ENCODE assay signal across 1 cellular context in the genomic region with DNA sequence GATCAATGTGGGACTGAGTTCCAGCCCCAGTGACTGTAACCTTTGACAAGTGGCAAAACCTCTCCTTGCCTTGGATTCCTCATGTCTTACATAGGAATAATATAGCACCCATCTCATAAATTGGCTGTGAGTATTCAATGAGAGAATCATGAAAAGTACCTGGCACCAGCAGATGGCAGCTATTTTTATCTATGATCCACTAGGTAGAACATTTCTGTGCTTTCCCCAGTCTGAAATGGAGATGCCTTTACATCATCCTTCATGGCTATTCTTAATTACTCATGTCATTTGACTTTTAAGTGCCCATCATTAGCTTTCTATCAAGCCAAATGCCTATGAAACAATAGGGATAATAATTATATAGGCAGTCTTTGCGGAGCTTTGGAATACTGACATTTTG.
TF ChIP-seq lines count a peak whose summit lies in the region.

No MANE protein-coding gene starts in this region.

TF ChIP-seq in HCT116, 20 proteins besides CTCF, POLR2A, EP300 and RAD21:
- TF ChIP-seq, protein P1, sequence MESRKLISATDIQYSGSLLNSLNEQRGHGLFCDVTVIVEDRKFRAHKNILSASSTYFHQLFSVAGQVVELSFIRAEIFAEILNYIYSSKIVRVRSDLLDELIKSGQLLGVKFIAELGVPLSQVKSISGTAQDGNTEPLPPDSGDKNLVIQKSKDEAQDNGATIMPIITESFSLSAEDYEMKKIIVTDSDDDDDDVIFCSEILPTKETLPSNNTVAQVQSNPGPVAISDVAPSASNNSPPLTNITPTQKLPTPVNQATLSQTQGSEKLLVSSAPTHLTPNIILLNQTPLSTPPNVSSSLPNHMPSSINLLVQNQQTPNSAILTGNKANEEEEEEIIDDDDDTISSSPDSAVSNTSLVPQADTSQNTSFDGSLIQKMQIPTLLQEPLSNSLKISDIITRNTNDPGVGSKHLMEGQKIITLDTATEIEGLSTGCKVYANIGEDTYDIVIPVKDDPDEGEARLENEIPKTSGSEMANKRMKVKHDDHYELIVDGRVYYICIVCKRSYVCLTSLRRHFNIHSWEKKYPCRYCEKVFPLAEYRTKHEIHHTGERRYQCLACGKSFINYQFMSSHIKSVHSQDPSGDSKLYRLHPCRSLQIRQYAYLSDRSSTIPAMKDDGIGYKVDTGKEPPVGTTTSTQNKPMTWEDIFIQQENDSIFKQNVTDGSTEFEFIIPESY (IDR thresholded peaks at IDR 0.05; ENCODE audit: extremely low read depth, insufficient replicate concordance, low read length), result no peak
- no peak for TF ChIP-seq YY1 (IDR thresholded peaks at IDR 0.05; ENCODE audit: extremely low read depth, insufficient replicate concordance, low read depth, low read length)
- TF ChIP-seq SRF (IDR thresholded peaks at IDR 0.05; ENCODE audit: low read depth), result no peak
- TF ChIP-seq ZNF274 (IDR thresholded peaks at IDR 0.05; ENCODE audit: low read depth, low read length), result no peak
- TF ChIP-seq ELF1 (IDR thresholded peaks at IDR 0.05; ENCODE audit: borderline replicate concordance, low read depth), result no peak
- TF ChIP-seq JUND (IDR thresholded peaks at IDR 0.05), result no peak
- TF ChIP-seq ZFX (IDR thresholded peaks at IDR 0.05), result no peak
- TF ChIP-seq TCF7L2 (IDR thresholded peaks at IDR 0.05; ENCODE audit: borderline replicate concordance, extremely low read depth, insufficient read depth, insufficient read length), result no peak
- TF ChIP-seq EZH2 (IDR thresholded peaks at IDR 0.05), result no peak
- TF ChIP-seq CEBPB (IDR thresholded peaks at IDR 0.05; ENCODE audit: low read depth), result no peak
- no peak for TF ChIP-seq FOSL1 (IDR thresholded peaks at IDR 0.05; ENCODE audit: low read depth)
- TF ChIP-seq EZH2phosphoT487 (IDR thresholded peaks at IDR 0.05; ENCODE audit: borderline replicate concordance), result no peak
- TF ChIP-seq EGR1 (IDR thresholded peaks at IDR 0.05; ENCODE audit: low read depth), result no peak
- no peak for TF ChIP-seq SP1 (IDR thresholded peaks at IDR 0.05; ENCODE audit: low read depth)
- TF ChIP-seq POLR2AphosphoS5 (IDR thresholded peaks at IDR 0.05; ENCODE audit: low read depth, low read length), result no peak
- TF ChIP-seq, protein P2, sequence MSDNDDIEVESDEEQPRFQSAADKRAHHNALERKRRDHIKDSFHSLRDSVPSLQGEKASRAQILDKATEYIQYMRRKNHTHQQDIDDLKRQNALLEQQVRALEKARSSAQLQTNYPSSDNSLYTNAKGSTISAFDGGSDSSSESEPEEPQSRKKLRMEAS (IDR thresholded peaks at IDR 0.05), result no peak
- no peak for TF ChIP-seq CBX3 (IDR thresholded peaks at IDR 0.05; ENCODE audit: low read depth)
